In genomic region chr15:64443747-64444621, GRCh38 we compare ENCODE assay signal across 8 cellular contexts. TPM values are rescaled to one million over a fixed set of nuclear protein-coding genes. Genes with fewer than 3 reads are reported as not detected.
DNase-seq lines count a peak whose midpoint lies in the region; ATAC-seq and TF ChIP-seq lines count a peak whose summit lies in the region.

No MANE protein-coding gene starts in this region.

- H3K36me3 ChIP-seq in left ventricle myocardium inferior (peaks cover 31% of the 10 kb centered on the region), muscle layer of duodenum (ENCODE audit: control insufficient read depth in 1 of 2, insufficient read depth in 2 of 2, low read length in 2 of 2) (peaks cover 12 to 21% of the 10 kb centered on the region in 2 donors), mucosa of descending colon (ENCODE audit: low read depth) (no peaks in the 10 kb centered on the region)

- H3K27ac ChIP-seq in left ventricle myocardium inferior (replicated peaks), result peak overlapping the region; percentile 67
- H3K27ac ChIP-seq in muscle layer of duodenum (ENCODE audit: low read length), result peak overlapping the region; percentile 22

- no peak for TF ChIP-seq CTCF in left ventricle myocardium inferior (IDR thresholded peaks at IDR 0.05; ENCODE audit: borderline replicate concordance)
- TF ChIP-seq CTCF in astrocyte of the cerebellum (IDR thresholded peaks at IDR 0.05; ENCODE audit: low read depth, low read length, missing control alignments), result no peak
- TF ChIP-seq CTCF in mucosa of descending colon (IDR thresholded peaks at IDR 0.05), result no peak

- H3K9me3 ChIP-seq in left ventricle myocardium inferior (replicated peaks), result no peaks in the 10 kb centered on the region
- H3K9me3 ChIP-seq in muscle layer of duodenum (ENCODE audit: control insufficient read depth in 1 of 2, low read length in 2 of 2), result no peaks in the 10 kb centered on the region
- H3K9me3 ChIP-seq in mucosa of descending colon, result no peaks in the 10 kb centered on the region

- no peak for ATAC-seq in Right ventricle myocardium inferior
- peak; percentile 63 for ATAC-seq in HG03460 (IDR thresholded peaks at IDR 0.05; ENCODE audit: unreplicated experiment)
- no peak for ATAC-seq in mucosa of descending colon

- intact Hi-C loops in left ventricle myocardium inferior (cut with micrococcal nuclease) (no loop called here), Right ventricle myocardium inferior (cut with DNase I) (no loop called here), mucosa of descending colon (cut with DNase I, micrococcal nuclease) (no loop called here)

- peaks cover 21% of the 10 kb centered on the region for H3K4me1 ChIP-seq in left ventricle myocardium inferior
- H3K4me1 ChIP-seq in muscle layer of duodenum (ENCODE audit: control insufficient read depth in 1 of 2, insufficient read depth in 2 of 2, low read length in 2 of 2), result peaks cover 5 to 7% of the 10 kb centered on the region in 2 donors
- no peaks in the 10 kb centered on the region for H3K4me1 ChIP-seq in mucosa of descending colon (ENCODE audit: low read depth)

- in situ Hi-C loops in astrocyte of the cerebellum (cut with HindIII; ENCODE audit: low sequenced_read_pairs), result no loop called here

- no peak for DNase-seq in left ventricle myocardium inferior
- no peak for DNase-seq in Right ventricle myocardium inferior (ENCODE audit: missing footprints)
- DNase-seq in astrocyte of the cerebellum (ENCODE audit: low read depth), result peak; percentile 87
- no peak for DNase-seq in mucosa of descending colon
- DNase-seq in islet precursor cell, result no peak
- DNase-seq in NCI-H1694 treated with DMSO at 0.1 percent for 48 hours (lab: John Stamatoyannopoulos, UW), result no peak

- H3K27me3 ChIP-seq in left ventricle myocardium inferior (ENCODE audit: low read depth) (no peaks in the 10 kb centered on the region), muscle layer of duodenum (ENCODE audit: low read depth, low read length) (no peaks in the 10 kb centered on the region)

- H3K4me3 ChIP-seq in left ventricle myocardium inferior (no peak overlapping the region), astrocyte of the cerebellum (ENCODE audit: low read depth, low read length) (no peak overlapping the region), muscle layer of duodenum (ENCODE audit: low read depth in 1 of 2, low read length in 2 of 2) (no peak overlapping the region), mucosa of descending colon (no peak overlapping the region)

RNA-seq across cellular contexts. Expression of gene ZNF609, which starts 16.4 kb away (rescaled TPM):
- total RNA-seq in left ventricle myocardium inferior (14.7 TPM), Right ventricle myocardium inferior (16.9 TPM), mucosa of descending colon (10 to 100 TPM; 25.4 to 49.2 (median 29.5) TPM)

RNA-seq across cellular contexts. Expression of gene TRIP4, which starts 56.3 kb away (rescaled TPM):
- total RNA-seq in left ventricle myocardium inferior (13.5 TPM), Right ventricle myocardium inferior (13.1 TPM), mucosa of descending colon (10 to 100 TPM; 23.8 to 36.9 (median 28.2) TPM)
